Comparison of ENCODE assay signal across 25 cellular contexts in the genomic region with DNA sequence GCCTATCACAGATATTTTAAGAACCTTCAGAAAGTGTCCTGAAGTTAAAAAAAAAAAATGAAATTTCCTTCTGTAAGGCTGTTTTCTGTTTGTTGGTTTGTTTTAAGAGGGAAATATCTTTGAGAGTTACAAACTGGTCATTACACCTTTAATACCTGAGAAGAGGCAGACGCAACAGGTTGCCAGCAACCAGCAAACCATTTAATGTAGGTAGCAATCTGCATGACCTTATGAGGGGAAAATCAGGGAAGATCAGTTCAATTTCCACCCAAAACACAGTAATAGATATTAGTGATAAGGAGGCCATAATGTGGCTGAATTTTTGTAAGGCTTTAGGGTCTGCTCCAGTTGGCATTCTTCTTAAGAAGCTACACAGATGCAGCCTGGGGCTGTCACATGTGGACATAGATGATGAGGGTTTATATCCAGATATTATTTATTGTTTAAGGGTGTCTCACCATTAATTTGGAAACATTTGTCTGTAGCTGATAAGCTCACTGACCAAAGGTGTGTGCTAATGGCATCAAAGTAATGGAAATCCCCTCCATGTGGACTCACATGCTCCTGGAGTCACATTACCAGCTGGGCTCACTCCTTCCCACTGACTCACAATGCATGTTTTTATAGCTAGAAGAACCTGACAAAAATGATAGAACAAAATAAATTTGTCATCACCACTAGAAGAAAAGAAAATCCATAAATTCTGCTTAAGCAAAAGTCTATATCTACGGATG.
A peak's percentile ranks its signal among the peaks of the same experiment; 100 is the strongest.
DNase-seq lines count a peak whose midpoint lies in the region; ATAC-seq and TF ChIP-seq lines count a peak whose summit lies in the region.
"Had no signal": no experiment of that assay in that cellular context is flagged by ENCODE, and none has a peak within 500 bp of the region (broad histone marks: within the 10 kb centered on the region; RNA-seq: fewer than 3 reads in every experiment).

No MANE protein-coding gene starts in this region.

- no peaks in the 10 kb centered on the region for H3K27me3 ChIP-seq in foreskin keratinocyte
- H3K27me3 ChIP-seq in SK-N-SH (ENCODE audit: insufficient read depth): no peaks in the 10 kb centered on the region
- H3K27me3 ChIP-seq: ascending aorta had no signal

- no peak overlapping the region for H3K4me3 ChIP-seq in choroid plexus epithelial cell (ENCODE audit: low read depth, low read length)
- H3K4me3 ChIP-seq in SK-N-SH (ENCODE audit: low read depth in 2 of 2, low read length in 1 of 2): no peak overlapping the region
- H3K4me3 ChIP-seq: ascending aorta had no signal

- ATAC-seq in foreskin keratinocyte: peak; percentile 44
- ATAC-seq: activated CD4-positive, CD25-positive, alpha-beta regulatory T cell treated with anti-CD3 and anti-CD28 coated beads, Interleukin-2, amount 50 U/mL, for 24 hours; esophagus mucosa; T-cell had no signal

- no peak overlapping the region for H3K9ac ChIP-seq in SK-N-SH

- no peaks in the 10 kb centered on the region for H3K9me2 ChIP-seq in SK-N-SH

- no peaks in the 10 kb centered on the region for H3K9me3 ChIP-seq in SK-N-SH
- H3K9me3 ChIP-seq: ascending aorta had no signal

- H3K27me3 Mint-ChIP-seq in endothelial cell (ENCODE audit: unreplicated experiment): no peaks in the 10 kb centered on the region
- H3K27me3 Mint-ChIP-seq: activated CD4-positive, alpha-beta memory T cell treated with anti-CD3 and anti-CD28 coated beads, Interleukin-2, amount 10 ng/mL, durations not matched to agents 7 days and 5 days; CD4-positive, alpha-beta memory T cell; memory B cell had no signal

- DNase-seq in DMS153 (lab: John Stamatoyannopoulos, UW) (peak; percentile 2), DMS153 treated with DMSO at 0.1 percent for 48 hours (lab: John Stamatoyannopoulos, UW; ENCODE audit: unreplicated experiment) (no peak), choroid plexus epithelial cell (ENCODE audit: low read depth) (peak; percentile 68), foreskin keratinocyte (peak in 1 of 2 donors; percentile 15), pulmonary artery endothelial cell (ENCODE audit: low read depth, low spot score) (peak; percentile 22), C1 segment of cervical spinal cord (lab: John Stamatoyannopoulos, UW) (no peak), endothelial cell (ENCODE audit: low spot score) (no peak), SK-N-SH (no peak)
- DNase-seq: activated CD4-positive, alpha-beta memory T cell treated with anti-CD3 and anti-CD28 coated beads, Interleukin-2, amount 10 ng/mL, durations not matched to agents 7 days and 5 days; CD4-positive, alpha-beta memory T cell; DMS79 treated with DMSO at 0.1 percent for 48 hours; glutamatergic neuron; HCEC 1CT; NCI-H1105 treated with DMSO at 0.1 percent for 48 hours; NCI-H510A; small intestine; stimulated activated CD4-positive, alpha-beta T cell treated with anti-CD3 and anti-CD28 coated beads, Interleukin-1b, Interleukin-23, amount 100 ng/mL, for 48 hours; T-cell had no signal

- no peaks in the 10 kb centered on the region for H3K36me3 Mint-ChIP-seq in endothelial cell (ENCODE audit: low read depth, unreplicated experiment)
- H3K36me3 Mint-ChIP-seq: activated naive CD8-positive, alpha-beta T cell; CD4-positive, alpha-beta memory T cell; memory B cell; T-cell had no signal

- H3K36me3 ChIP-seq in SK-N-SH (replicated peaks in 1 of 2; ENCODE audit: control insufficient read depth in 1 of 2, insufficient read depth in 2 of 2, low read length in 1 of 2): no peaks in the 10 kb centered on the region
- H3K36me3 ChIP-seq: ascending aorta had no signal

- POLR2A ChIA-PET in SK-N-SH (lab: Yijun Ruan, JAX): no interaction called here

- H4K20me1 ChIP-seq in SK-N-SH (ENCODE audit: insufficient read depth): no peaks in the 10 kb centered on the region

- H3K27ac Mint-ChIP-seq in endothelial cell (ENCODE audit: unreplicated experiment): no peak overlapping the region
- H3K27ac Mint-ChIP-seq: activated CD4-positive, alpha-beta memory T cell treated with anti-CD3 and anti-CD28 coated beads, Interleukin-2, amount 10 ng/mL, durations not matched to agents 7 days and 5 days; activated naive CD8-positive, alpha-beta T cell; CD4-positive, alpha-beta memory T cell; memory B cell; T-cell had no signal

- CTCF ChIA-PET in SK-N-SH (lab: Yijun Ruan, JAX): no interaction called here

- TF ChIP-seq CTCF in choroid plexus epithelial cell (conservative IDR thresholded peaks at IDR 0.05; ENCODE audit: low read depth, low read length): no peak
- no peak for TF ChIP-seq CTCF in foreskin keratinocyte (conservative IDR thresholded peaks at IDR 0.05)
- TF ChIP-seq CTCF in endothelial cell (IDR thresholded peaks at IDR 0.05; ENCODE audit: unreplicated experiment): no peak
- no peak for TF ChIP-seq CTCF in SK-N-SH (IDR thresholded peaks at IDR 0.05)

- no peak for TF ChIP-seq RAD21 in SK-N-SH (IDR thresholded peaks at IDR 0.05; ENCODE audit: low read length)

- TF ChIP-seq EP300 in SK-N-SH (IDR thresholded peaks at IDR 0.05; ENCODE audit: borderline replicate concordance in 1 of 2, low read depth in 1 of 2, low read length in 1 of 2): no peak

- H3K4me1 Mint-ChIP-seq in endothelial cell (ENCODE audit: unreplicated experiment): peaks cover 3% of the 10 kb centered on the region
- H3K4me1 Mint-ChIP-seq: activated CD4-positive, alpha-beta memory T cell treated with anti-CD3 and anti-CD28 coated beads, Interleukin-2, amount 10 ng/mL, durations not matched to agents 7 days and 5 days; CD4-positive, alpha-beta memory T cell; memory B cell; T-cell had no signal

- H3K79me2 ChIP-seq in SK-N-SH (ENCODE audit: insufficient read depth): no peaks in the 10 kb centered on the region

- WGBS in SK-N-SH (ENCODE audit: low lambda C conversion rate): 92% methylated on average over 2 of the region's 2 CpGs

- no peak overlapping the region for H3K27ac ChIP-seq in foreskin keratinocyte
- no peak overlapping the region for H3K27ac ChIP-seq in SK-N-SH (ENCODE audit: low read depth in 2 of 2, low read length in 1 of 2)
- H3K27ac ChIP-seq: 22Rv1, ascending aorta, HL-60 had no signal

- no peak overlapping the region for H3K4me3 Mint-ChIP-seq in endothelial cell (ENCODE audit: unreplicated experiment)
- H3K4me3 Mint-ChIP-seq: activated CD4-positive, alpha-beta memory T cell treated with anti-CD3 and anti-CD28 coated beads, Interleukin-2, amount 10 ng/mL, durations not matched to agents 7 days and 5 days; activated naive CD8-positive, alpha-beta T cell; CD4-positive, alpha-beta memory T cell; memory B cell; T-cell had no signal

- H2AFZ ChIP-seq in SK-N-SH (ENCODE audit: low read depth): no peak overlapping the region

- no peaks in the 10 kb centered on the region for H3F3A ChIP-seq in SK-N-SH (replicated peaks; ENCODE audit: insufficient read depth)

- H3K4me2 ChIP-seq in SK-N-SH: no peak overlapping the region

- H3K9me3 Mint-ChIP-seq in endothelial cell (ENCODE audit: unreplicated experiment): no peaks in the 10 kb centered on the region
- H3K9me3 Mint-ChIP-seq: CD4-positive, alpha-beta memory T cell had no signal

- no peaks in the 10 kb centered on the region for H3K4me1 ChIP-seq in foreskin keratinocyte
- H3K4me1 ChIP-seq in SK-N-SH (ENCODE audit: control insufficient read depth in 1 of 2, insufficient read depth in 2 of 2, low read depth in 1 of 2, low read length in 1 of 2): no peaks in the 10 kb centered on the region; a peak in 2 of 4 replicates
- H3K4me1 ChIP-seq: ascending aorta had no signal

TF ChIP-seq in SK-N-SH, 30 proteins besides CTCF, POLR2A, EP300 and RAD21:
- TF ChIP-seq, protein P1, sequence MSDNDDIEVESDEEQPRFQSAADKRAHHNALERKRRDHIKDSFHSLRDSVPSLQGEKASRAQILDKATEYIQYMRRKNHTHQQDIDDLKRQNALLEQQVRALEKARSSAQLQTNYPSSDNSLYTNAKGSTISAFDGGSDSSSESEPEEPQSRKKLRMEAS (IDR thresholded peaks at IDR 0.05; ENCODE audit: low read depth): no peak
- no peak for TF ChIP-seq RFX5 (IDR thresholded peaks at IDR 0.05; ENCODE audit: low read length)
- no peak for TF ChIP-seq TCF12 (IDR thresholded peaks at IDR 0.05)
- no peak for TF ChIP-seq MEF2A (IDR thresholded peaks at IDR 0.05; ENCODE audit: borderline replicate concordance, low read depth)

Comparison
In these comparisons a context has a peak if more than half of its experiments do, and no peak if none do; other contexts are left out.
1. DNase-seq: peak in DMS153 (single experiment), choroid plexus epithelial cell (single experiment) and pulmonary artery endothelial cell (single experiment); none in DMS153 treated with DMSO at 0.1 percent for 48 hours (single experiment), C1 segment of cervical spinal cord (0 of 14), endothelial cell (single experiment) and SK-N-SH (single experiment).